In genomic region chr7:134891262-134892001, GRCh38 we compare ENCODE assay signal across 8 cellular contexts.
A peak's percentile ranks its signal among the peaks of the same experiment; 100 is the strongest.
DNase-seq lines count a peak whose midpoint lies in the region; ATAC-seq and TF ChIP-seq lines count a peak whose summit lies in the region.

No MANE protein-coding gene starts in this region.

- ATAC-seq in esophagus mucosa (peak; percentile 94), GM18858 (IDR thresholded peaks at IDR 0.05; ENCODE audit: unreplicated experiment) (no peak)

- H3K36me3 ChIP-seq in SK-N-MC (ENCODE audit: insufficient read depth, low read length), result no peaks in the 10 kb centered on the region

- H3K27ac ChIP-seq in 22Rv1, result peak overlapping the region; percentile 67
- H3K27ac ChIP-seq in SK-N-MC, result no peak overlapping the region

- DNase-seq in HCEC 1CT, result peak; percentile 98
- no peak for DNase-seq in SK-N-MC (ENCODE audit: low read depth, low spot score)
- DNase-seq in midbrain (lab: John Stamatoyannopoulos, UW), result peak; percentile 87
- peak; percentile 77 for DNase-seq in ureter (ENCODE audit: low spot score)
- no peak for DNase-seq in GM13976 (ENCODE audit: low spot score)

- TF ChIP-seq CTCF in 22Rv1 (IDR thresholded peaks at IDR 0.05) (no peak), GM13976 (IDR thresholded peaks at IDR 0.05; ENCODE audit: borderline replicate concordance, control extremely low read depth, extremely low read depth, insufficient read depth, missing control alignments) (no peak)

- H3K9me3 ChIP-seq in SK-N-MC (ENCODE audit: low read depth, low read length), result no peaks in the 10 kb centered on the region

- H3K9ac ChIP-seq in SK-N-MC (ENCODE audit: insufficient read length), result no peak overlapping the region

- in situ Hi-C loops in GM13976 (cut with MboI; ENCODE audit: low sequenced_read_pairs, unreplicated experiment), result no loop called here

- H3K4me3 ChIP-seq in SK-N-MC, result peak overlapping the region; percentile 73

Comparison
In these comparisons a context has a peak if more than half of its experiments do, and no peak if none do; other contexts are left out.
1. DNase-seq: peak in HCEC 1CT (single experiment), midbrain (single experiment) and ureter (single experiment); none in SK-N-MC (single experiment) and GM13976 (single experiment).